Comparison of ENCODE assay signal across 22 cellular contexts in the genomic region with DNA sequence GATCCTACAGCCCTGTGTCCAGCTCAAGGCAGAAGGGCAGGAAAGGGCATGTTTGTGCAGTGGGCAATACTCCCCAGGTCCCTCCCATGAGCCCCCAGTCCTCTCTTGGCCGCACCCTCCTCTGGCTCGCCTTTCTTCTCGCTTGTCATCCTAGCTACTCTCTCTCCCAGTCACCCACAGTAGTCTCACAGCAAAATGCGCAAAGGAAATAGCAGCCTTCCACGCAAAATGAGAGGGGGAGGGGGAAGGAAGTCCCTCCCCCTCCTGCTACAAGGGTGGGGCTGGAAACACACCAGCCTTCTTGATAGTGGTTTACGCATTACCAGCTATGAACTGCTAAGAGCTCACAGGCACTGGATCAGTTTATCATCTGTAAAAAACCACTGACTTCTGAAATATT.
DNase-seq lines count a peak whose midpoint lies in the region; ATAC-seq and TF ChIP-seq lines count a peak whose summit lies in the region.
"Had no signal": no experiment of that assay in that cellular context is flagged by ENCODE, and none has a peak within 500 bp of the region (broad histone marks: within the 10 kb centered on the region; RNA-seq: fewer than 3 reads in every experiment).

No MANE protein-coding gene starts in this region.

- peak overlapping the region; percentile 79 to 80 for H3K27ac Mint-ChIP-seq in natural killer cell
- H3K27ac Mint-ChIP-seq: activated B cell treated with CpG ODN at 0.5 μM for 24 hours; dendritic cell treated with granulocyte-macrophage colony-stimulating factor and Interleukin-4, amounts not matched to agents 40 ng/mL and 50 ng/mL, for 4 days had no signal

- peak in 4 of 6 experiments; percentile 4 to 38 (median 14) for DNase-seq in stimulated activated naive CD4-positive, alpha-beta T cell (lab: John Stamatoyannopoulos, UW)
- DNase-seq in stimulated activated naive CD4-positive, alpha-beta T cell treated with Interleukin-2 at 50 U/mL for 16 hours (lab: John Stamatoyannopoulos, UW), result no peak
- peak; percentile 18 for DNase-seq in natural killer cell
- peak; percentile 44 to 75 for DNase-seq in aorta
- DNase-seq in NCI-H69 (lab: John Stamatoyannopoulos, UW), result no peak
- DNase-seq in H4 (ENCODE audit: low spot score), result no peak
- DNase-seq: activated B cell treated with CpG ODN at 0.5 μM for 24 hours; activated effector memory CD4-positive, alpha-beta T cell treated with Interleukin-2 at 50 U/mL for 16 hours; erythroblast; hippocampal formation; Karpas-422; left colon; NCI-H1417 treated with DMSO at 0.1 percent for 48 hours; NCI-H345; NK-92 treated with Interleukin-12 subunit alpha and Interleukin-12 subunit beta, amount 100 ng/mL, for 24 hours; posterior cingulate gyrus; RPMI8226; stimulated activated CD4-positive, alpha-beta T cell treated with anti-CD3 and anti-CD28 coated beads, Interleukin-12 subunit alpha, Interleukin-12 subunit beta, amount 100 ng/mL, for 4 hours; T-helper 1 cell had no signal

- H3K27ac ChIP-seq in gastroesophageal sphincter, result peak overlapping the region; percentile 57 to 80 (median 70)
- peak overlapping the region; percentile 1 to 61 for H3K27ac ChIP-seq in aorta (ENCODE audit: low read depth in 1 of 2, low read length in 2 of 2)

- no peak for TF ChIP-seq CTCF in gastroesophageal sphincter (IDR thresholded peaks at IDR 0.05)
- no peak for TF ChIP-seq CTCF in natural killer cell (IDR thresholded peaks at IDR 0.05)

- TF ChIP-seq POLR2A in gastroesophageal sphincter (IDR thresholded peaks at IDR 0.05), result no peak

- peaks cover 4 to 5% of the 10 kb centered on the region in 2 donors for H3K27me3 Mint-ChIP-seq in natural killer cell (ENCODE audit: low read depth in 2 of 2)
- H3K27me3 Mint-ChIP-seq: activated B cell treated with CpG ODN at 0.5 μM for 24 hours; dendritic cell treated with granulocyte-macrophage colony-stimulating factor and Interleukin-4, amounts not matched to agents 40 ng/mL and 50 ng/mL, for 4 days had no signal

- ATAC-seq in gastroesophageal sphincter, result peak; percentile 63
- ATAC-seq in natural killer cell, result peak; percentile 77 to 92 (median 91)
- ATAC-seq in aorta (ENCODE audit: low FRiP score), result peak; percentile 55
- no peak for ATAC-seq in HG02970 (IDR thresholded peaks at IDR 0.05; ENCODE audit: low FRiP score, unreplicated experiment)
- ATAC-seq: left colon had no signal

- intact Hi-C loops in natural killer cell (cut with micrococcal nuclease) (no loop called here), aorta (cut with DNase I) (no loop called here)

- no peak for TF ChIP-seq EP300 in gastroesophageal sphincter (IDR thresholded peaks at IDR 0.05)

- H3K36me3 Mint-ChIP-seq in natural killer cell, result no peaks in the 10 kb centered on the region

- H3K36me3 ChIP-seq in gastroesophageal sphincter (no peaks in the 10 kb centered on the region), aorta (ENCODE audit: control insufficient read depth in 1 of 2, insufficient read depth in 2 of 2, low read length in 1 of 2) (no peaks in the 10 kb centered on the region)

- no peaks in the 10 kb centered on the region for H3K27me3 ChIP-seq in gastroesophageal sphincter
- no peaks in the 10 kb centered on the region for H3K27me3 ChIP-seq in aorta (ENCODE audit: control insufficient read depth in 1 of 2, insufficient read depth in 2 of 2, low read length in 1 of 2)

- peak overlapping the region; percentile 55 for H3K4me3 Mint-ChIP-seq in natural killer cell
- H3K4me3 Mint-ChIP-seq: activated B cell treated with CpG ODN at 0.5 μM for 24 hours; dendritic cell treated with granulocyte-macrophage colony-stimulating factor and Interleukin-4, amounts not matched to agents 40 ng/mL and 50 ng/mL, for 4 days had no signal

- no peaks in the 10 kb centered on the region for H3K9me3 ChIP-seq in gastroesophageal sphincter
- H3K9me3 ChIP-seq in aorta (ENCODE audit: control insufficient read depth, low read length), result no peaks in the 10 kb centered on the region

- WGBS in gastroesophageal sphincter (ENCODE audit: low coverage in 1 of 2), 2 donors, result 37% methylated on average over 5 of the region's 6 CpGs
- WGBS in aorta, 2 donors, result 18 to 30% methylated on average over 6 of the region's 6 CpGs

- H3K9me3 Mint-ChIP-seq in natural killer cell, result no peaks in the 10 kb centered on the region
- H3K9me3 Mint-ChIP-seq: activated B cell treated with CpG ODN at 0.5 μM for 24 hours; dendritic cell treated with granulocyte-macrophage colony-stimulating factor and Interleukin-4, amounts not matched to agents 40 ng/mL and 50 ng/mL, for 4 days had no signal

- H3K4me1 Mint-ChIP-seq in natural killer cell, result peaks cover 15 to 18% of the 10 kb centered on the region in 2 donors
- H3K4me1 Mint-ChIP-seq: activated B cell treated with CpG ODN at 0.5 μM for 24 hours had no signal

- H3K4me1 ChIP-seq in gastroesophageal sphincter, result peaks cover 0 to 74% (median 14%) of the 10 kb centered on the region in 3 donors
- peaks cover 0 to 5% of the 10 kb centered on the region in 2 donors for H3K4me1 ChIP-seq in aorta (ENCODE audit: control insufficient read depth in 1 of 2, insufficient read depth in 2 of 2, low read length in 2 of 2)

- peak overlapping the region in 1 of 2 donors; percentile 3 for H3K4me3 ChIP-seq in gastroesophageal sphincter
- H3K4me3 ChIP-seq in aorta (ENCODE audit: low read length in 2 of 2), result peak overlapping the region; percentile 23 to 59

Comparison
In these comparisons a context has a peak if more than half of its experiments do, and no peak if none do; other contexts are left out.
1. DNase-seq: peak in stimulated activated naive CD4-positive, alpha-beta T cell (4 of 6), natural killer cell (single experiment) and aorta (2 of 2); none in stimulated activated naive CD4-positive, alpha-beta T cell treated with Interleukin-2 at 50 U/mL for 16 hours (single experiment), NCI-H69 (single experiment) and H4 (single experiment).